28 cellular contexts compared by ENCODE assay signal in genomic region chr20:55761787-55762186, GRCh38.
"Had no signal": no experiment of that assay in that cellular context is flagged by ENCODE, and none has a peak within 500 bp of the region (broad histone marks: within the 10 kb centered on the region; RNA-seq: fewer than 3 reads in every experiment).

No MANE protein-coding gene starts in this region.

- ATAC-seq: stimulated activated effector memory CD8-positive, alpha-beta T cell treated with anti-CD3 and anti-CD28 coated beads, Interleukin-12 subunit alpha, Interleukin-12 subunit beta, amount 100 ng/mL, for 72 hours; stimulated activated memory B cell treated with anti-CD40 and anti-IgM and Interleukin-4, amounts not matched to agents 10 μg/mL and 1 μg/mL and 100 μg/mL, for 72 hours; stimulated activated naive B cell treated with anti-CD40 and anti-IgM and Interleukin-4, amounts not matched to agents 10 μg/mL and 1 μg/mL and 100 μg/mL, for 72 hours; stimulated activated naive CD8-positive, alpha-beta T cell treated with anti-CD3 and anti-CD28 coated beads, Interleukin-15, amount 100 ng/mL, for 72 hours; stimulated activated naive CD8-positive, alpha-beta T cell treated with anti-CD3 and anti-CD28 coated beads, Interleukin-15, Interleukin-2, amounts not matched to agents 100 U/mL and 50 U/mL, for 24 hours; upper lobe of right lung had no signal

- H3K36me3 Mint-ChIP-seq: stimulated activated effector memory CD8-positive, alpha-beta T cell treated with anti-CD3 and anti-CD28 coated beads, Interleukin-12 subunit alpha, Interleukin-12 subunit beta, amount 100 ng/mL, for 72 hours; stimulated activated memory B cell treated with anti-CD40 and anti-IgM and Interleukin-4, amounts not matched to agents 10 μg/mL and 1 μg/mL and 100 μg/mL, for 72 hours; stimulated activated naive B cell treated with anti-CD40 and anti-IgM and Interleukin-4, amounts not matched to agents 10 μg/mL and 1 μg/mL and 100 μg/mL, for 72 hours; type B pancreatic cell had no signal

- H3K27me3 ChIP-seq: stomach, suprapubic skin, testis, thyroid gland, tibial artery, tibial nerve, transverse colon, upper lobe of left lung, upper lobe of right lung, uterus, vagina had no signal

- H3K27ac Mint-ChIP-seq: stimulated activated effector memory CD8-positive, alpha-beta T cell treated with anti-CD3 and anti-CD28 coated beads, Interleukin-12 subunit alpha, Interleukin-12 subunit beta, amount 100 ng/mL, for 72 hours; stimulated activated memory B cell treated with anti-CD40 and anti-IgM and Interleukin-4, amounts not matched to agents 10 μg/mL and 1 μg/mL and 100 μg/mL, for 72 hours; stimulated activated naive B cell treated with anti-CD40 and anti-IgM and Interleukin-4, amounts not matched to agents 10 μg/mL and 1 μg/mL and 100 μg/mL, for 72 hours; stimulated activated naive CD8-positive, alpha-beta T cell treated with anti-CD3 and anti-CD28 coated beads, Interleukin-15, amount 100 ng/mL, for 72 hours; stimulated activated naive CD8-positive, alpha-beta T cell treated with anti-CD3 and anti-CD28 coated beads, Interleukin-15, Interleukin-2, amounts not matched to agents 100 ng/mL and 50 ng/mL, for 24 hours; type B pancreatic cell had no signal

- H3K27ac ChIP-seq: stomach, suprapubic skin, testis, thoracic aorta, thyroid gland, tibial artery, tibial nerve, transverse colon, upper lobe of left lung, upper lobe of right lung, uterus, vagina had no signal

- H3K4me1 Mint-ChIP-seq: stimulated activated effector memory CD8-positive, alpha-beta T cell treated with anti-CD3 and anti-CD28 coated beads, Interleukin-12 subunit alpha, Interleukin-12 subunit beta, amount 100 ng/mL, for 72 hours; stimulated activated memory B cell treated with anti-CD40 and anti-IgM and Interleukin-4, amounts not matched to agents 10 μg/mL and 1 μg/mL and 100 μg/mL, for 72 hours; stimulated activated naive B cell treated with anti-CD40 and anti-IgM and Interleukin-4, amounts not matched to agents 10 μg/mL and 1 μg/mL and 100 μg/mL, for 72 hours; stimulated activated naive CD8-positive, alpha-beta T cell treated with anti-CD3 and anti-CD28 coated beads, Interleukin-15, amount 100 ng/mL, for 72 hours had no signal

- H3K36me3 ChIP-seq: stomach, suprapubic skin, thoracic aorta, thyroid gland, tibial artery, tibial nerve, transverse colon, upper lobe of left lung, upper lobe of right lung, uterus, vagina had no signal

- DNase-seq: stimulated activated CD4-positive, alpha-beta T cell treated with anti-CD3 and anti-CD28 coated beads, Interleukin-2, amount 100 ng/mL, for 48 hours; stimulated activated CD4-positive, alpha-beta T cell treated with anti-CD3 and anti-CD28 coated beads, Interleukin-4, amount 100 ng/mL, for 1 hour; stimulated activated CD4-positive, alpha-beta T cell treated with anti-CD3 and anti-CD28 coated beads, Interleukin-4, amount 100 ng/mL, for 24 hours; stimulated activated CD4-positive, alpha-beta T cell treated with anti-CD3 and anti-CD28 coated beads, Interleukin-4, amount 100 ng/mL, for 4 hours; stimulated activated CD8-positive, alpha-beta memory T cell treated with anti-CD3 and anti-CD28 coated beads, Interleukin-4, amount 100 ng/mL, for 48 hours; stimulated activated naive B cell treated with anti-CD40 and anti-IgM and Interleukin-4, amounts not matched to agents 10 μg/mL and 1 μg/mL and 100 μg/mL, for 72 hours; stimulated activated naive CD4-positive, alpha-beta T cell; stimulated activated naive CD4-positive, alpha-beta T cell treated with Interleukin-2 at 50 U/mL for 16 hours; stimulated activated naive CD8-positive, alpha-beta T cell treated with anti-CD3 and anti-CD28 coated beads, Interleukin-15, amount 100 ng/mL, for 72 hours; stimulated activated naive CD8-positive, alpha-beta T cell treated with anti-CD3 and anti-CD28 coated beads, Interleukin-15, Interleukin-2, amounts not matched to agents 100 U/mL and 50 U/mL, for 24 hours; stomach; substantia nigra; testis; thyroid gland; tibial artery; transverse colon; trophoblast cell; upper lobe of left lung; upper lobe of right lung; uterus had no signal

- H3K4me3 Mint-ChIP-seq: stimulated activated effector memory CD8-positive, alpha-beta T cell treated with anti-CD3 and anti-CD28 coated beads, Interleukin-12 subunit alpha, Interleukin-12 subunit beta, amount 100 ng/mL, for 72 hours; stimulated activated memory B cell treated with anti-CD40 and anti-IgM and Interleukin-4, amounts not matched to agents 10 μg/mL and 1 μg/mL and 100 μg/mL, for 72 hours; stimulated activated naive B cell treated with anti-CD40 and anti-IgM and Interleukin-4, amounts not matched to agents 10 μg/mL and 1 μg/mL and 100 μg/mL, for 72 hours; stimulated activated naive CD8-positive, alpha-beta T cell treated with anti-CD3 and anti-CD28 coated beads, Interleukin-15, amount 100 ng/mL, for 72 hours; stimulated activated naive CD8-positive, alpha-beta T cell treated with anti-CD3 and anti-CD28 coated beads, Interleukin-15, Interleukin-2, amounts not matched to agents 100 ng/mL and 50 ng/mL, for 24 hours; type B pancreatic cell had no signal

- H3K4me3 ChIP-seq: stomach, suprapubic skin, testis, thoracic aorta, thyroid gland, tibial artery, tibial nerve, transverse colon, upper lobe of left lung, upper lobe of right lung, uterus, vagina had no signal

- H3K9me3 ChIP-seq: suprapubic skin, testis, thoracic aorta, thyroid gland, tibial artery, transverse colon, upper lobe of right lung, uterus, vagina had no signal

- H3K4me1 ChIP-seq: stomach, suprapubic skin, thyroid gland, tibial artery, transverse colon, upper lobe of left lung, upper lobe of right lung, uterus, vagina had no signal

- H3K27me3 Mint-ChIP-seq: stimulated activated memory B cell treated with anti-CD40 and anti-IgM and Interleukin-4, amounts not matched to agents 10 μg/mL and 1 μg/mL and 100 μg/mL, for 72 hours; stimulated activated naive B cell treated with anti-CD40 and anti-IgM and Interleukin-4, amounts not matched to agents 10 μg/mL and 1 μg/mL and 100 μg/mL, for 72 hours; stimulated activated naive CD8-positive, alpha-beta T cell treated with anti-CD3 and anti-CD28 coated beads, Interleukin-15, amount 100 ng/mL, for 72 hours; stimulated activated naive CD8-positive, alpha-beta T cell treated with anti-CD3 and anti-CD28 coated beads, Interleukin-15, Interleukin-2, amounts not matched to agents 100 ng/mL and 50 ng/mL, for 24 hours; type B pancreatic cell had no signal
